8 cellular contexts compared by ENCODE assay signal in the genomic region with DNA sequence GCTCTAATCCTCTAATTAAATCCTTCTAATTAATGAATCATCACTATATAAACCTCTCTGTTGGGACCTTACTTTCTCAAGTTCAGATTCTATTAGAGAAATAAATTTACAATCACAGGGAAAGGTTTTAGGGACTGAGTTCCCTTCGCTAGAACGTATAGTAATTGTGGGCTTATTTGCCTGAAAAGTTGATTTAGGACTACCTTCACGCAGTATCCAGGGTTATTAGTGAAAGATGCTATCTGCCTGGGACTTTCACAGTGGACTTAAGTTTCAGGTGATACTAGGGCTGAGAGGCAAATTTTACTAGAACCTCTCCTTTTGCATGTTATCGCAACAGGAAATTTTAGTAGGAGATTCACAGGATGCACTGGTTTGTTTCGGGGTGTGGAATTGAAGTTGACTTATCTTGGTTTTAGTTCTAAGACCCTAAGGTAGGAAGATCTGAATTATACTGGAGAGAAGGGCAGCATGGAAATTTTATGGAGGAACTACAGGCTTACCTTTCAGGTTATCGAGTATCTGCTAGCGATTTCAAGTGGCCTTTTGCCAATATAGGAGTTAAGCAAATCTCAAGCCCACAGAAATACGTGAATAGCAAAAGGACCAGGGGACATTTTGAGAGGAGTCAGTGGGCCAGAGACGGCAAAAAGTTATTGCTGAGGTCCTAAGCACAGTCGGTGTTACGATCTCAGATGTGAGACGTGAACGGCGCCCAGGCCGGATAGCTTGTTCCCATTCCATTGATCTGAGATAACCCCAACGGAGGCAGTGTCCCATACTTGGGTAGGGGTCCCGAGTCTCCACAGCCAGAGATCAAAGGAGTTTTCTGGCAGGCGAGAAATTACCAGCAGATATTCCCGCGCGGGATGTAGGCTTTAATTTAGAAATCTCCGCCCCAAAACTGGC. TPM values are rescaled to one million over a fixed set of nuclear protein-coding genes. Genes with fewer than 3 reads are reported as not detected.
DNase-seq lines count a peak whose midpoint lies in the region; ATAC-seq and TF ChIP-seq lines count a peak whose summit lies in the region.

No MANE protein-coding gene starts in this region.

- H3K4me1 ChIP-seq in IMR-90 (ENCODE audit: control insufficient read depth, insufficient read depth, low read length) = peaks cover 4% of the 10 kb centered on the region
- no peaks in the 10 kb centered on the region for H3K4me1 ChIP-seq in iPS DF 6.9 (ENCODE audit: control insufficient read depth, insufficient read depth, low read length)
- peaks cover 13 to 24% (median 22%) of the 10 kb centered on the region in 3 donors for H3K4me1 ChIP-seq in skeletal muscle tissue (ENCODE audit: control insufficient read depth in 3 of 3, insufficient read depth in 3 of 3, low read length in 3 of 3)

- H3K4me3 Mint-ChIP-seq in activated naive CD4-positive, alpha-beta T cell treated with anti-CD3 and anti-CD28 coated beads for 36 hours = peak overlapping the region; percentile 91
- H3K4me3 Mint-ChIP-seq in activated naive CD8-positive, alpha-beta T cell treated with anti-CD3 and anti-CD28 coated beads for 36 hours = peak overlapping the region; percentile 96

- H4K5ac ChIP-seq in IMR-90 (ENCODE audit: low read depth, low read length) = peak overlapping the region; percentile 61

- peak overlapping the region; percentile 92 for H2BK5ac ChIP-seq in IMR-90 (ENCODE audit: low read depth, low read length, poor library complexity, severe bottlenecking)

- CTCF ChIA-PET in activated naive CD4-positive, alpha-beta T cell treated with anti-CD3 and anti-CD28 coated beads for 36 hours (lab: Charles Lee) = interaction anchor here (0.5 to 4.8 kb wide), 18 partner anchors 14 to 437 kb away, joined by 3 to 115 read pairs (median 7); a partner anchor contains a TSS
- CTCF ChIA-PET in IMR-90 (lab: Yijun Ruan, JAX) = interaction anchor here (1.0 to 2.3 kb wide), 4 partner anchors 54 to 92 kb away, joined by 3 to 30 read pairs (median 12); a partner anchor contains a TSS

- POLR2A ChIA-PET in IMR-90 (lab: Charles Lee; ENCODE audit: unreplicated experiment) = interaction anchor here (1.1 to 1.5 kb wide), 4 partner anchors 8 to 80 kb away, joined by 4 to 5 read pairs (median 4); a partner anchor contains a TSS

- H3K14ac ChIP-seq in IMR-90 (replicated peaks; ENCODE audit: low read depth, low read length) = peak overlapping the region; percentile 97

- H3K36me3 ChIP-seq in IMR-90 (ENCODE audit: control insufficient read depth, insufficient read depth, low read length) = no peaks in the 10 kb centered on the region
- no peaks in the 10 kb centered on the region for H3K36me3 ChIP-seq in iPS DF 6.9 (ENCODE audit: control insufficient read depth, insufficient read depth, low read length)
- no peaks in the 10 kb centered on the region for H3K36me3 ChIP-seq in skeletal muscle tissue (ENCODE audit: control insufficient read depth in 3 of 3, insufficient read depth in 3 of 3, low read length in 3 of 3)

- peak overlapping the region; percentile 56 for H2AK5ac ChIP-seq in IMR-90 (ENCODE audit: low read depth, low read length)

- no peaks in the 10 kb centered on the region for H3K9me3 Mint-ChIP-seq in activated naive CD4-positive, alpha-beta T cell treated with anti-CD3 and anti-CD28 coated beads for 36 hours
- H3K9me3 Mint-ChIP-seq in activated naive CD8-positive, alpha-beta T cell treated with anti-CD3 and anti-CD28 coated beads for 36 hours = no peaks in the 10 kb centered on the region

- peak overlapping the region; percentile 81 for H3K56ac ChIP-seq in IMR-90 (ENCODE audit: extremely low read depth, insufficient read depth, low read length)

- in situ Hi-C loops in IMR-90 (cut with MboI; ENCODE audit: low sequenced_read_pairs) = loop anchor here (5.0 kb wide), 3 partner anchors 75 to 440 kb away; no protein-coding TSS in a partner anchor

- TF ChIP-seq POLR2A in IMR-90 (IDR thresholded peaks at IDR 0.05; ENCODE audit: low read depth, low read length) = peak; percentile 57

- no peaks in the 10 kb centered on the region for H3K27me3 Mint-ChIP-seq in activated naive CD4-positive, alpha-beta T cell treated with anti-CD3 and anti-CD28 coated beads for 36 hours (ENCODE audit: low read depth)
- H3K27me3 Mint-ChIP-seq in activated naive CD8-positive, alpha-beta T cell treated with anti-CD3 and anti-CD28 coated beads for 36 hours = no peaks in the 10 kb centered on the region

- peak overlapping the region; percentile 88 for H3K27ac Mint-ChIP-seq in activated naive CD4-positive, alpha-beta T cell treated with anti-CD3 and anti-CD28 coated beads for 36 hours
- peak overlapping the region; percentile 97 for H3K27ac Mint-ChIP-seq in activated naive CD8-positive, alpha-beta T cell treated with anti-CD3 and anti-CD28 coated beads for 36 hours

- peak overlapping the region; percentile 87 for H3K9ac ChIP-seq in IMR-90 (ENCODE audit: low read depth, low read length)
- H3K9ac ChIP-seq in skeletal muscle tissue (ENCODE audit: low read depth in 1 of 3, low read length in 3 of 3) = peak overlapping the region; percentile 95 to 98 (median 96)

- dilution Hi-C loops in IMR-90 (cut with HindIII; ENCODE audit: low sequenced_read_pairs, unreplicated experiment) = no loop called here

- H3K27ac ChIP-seq in IMR-90 (ENCODE audit: insufficient read depth, low read length) = peak overlapping the region; percentile 87
- no peak overlapping the region for H3K27ac ChIP-seq in iPS DF 6.9 (ENCODE audit: low read length)
- peak overlapping the region; percentile 97 for H3K27ac ChIP-seq in skeletal muscle tissue (ENCODE audit: low read depth, low read length)

- H3K9me1 ChIP-seq in IMR-90 (ENCODE audit: insufficient read depth, low read length) = no peaks in the 10 kb centered on the region

- ATAC-seq in IMR-90 (ENCODE audit: low read depth) (peak; percentile 19), GM21529 (IDR thresholded peaks at IDR 0.05; ENCODE audit: unreplicated experiment) (no peak)

- TSS peak; percentile 96 for BruUV-seq in IMR-90 (replicated peaks; lab: Mats Ljungman, UMichigan)

- no peak for TF ChIP-seq CTCF in IMR-90 (conservative IDR thresholded peaks at IDR 0.05; ENCODE audit: low read depth, low read length)

- peaks cover 10 to 21% of the 10 kb centered on the region in 2 experiments for H3K79me1 ChIP-seq in IMR-90 (ENCODE audit: low read depth in 1 of 2, low read length in 2 of 2)

- peak overlapping the region; percentile 95 for H3K23ac ChIP-seq in IMR-90 (ENCODE audit: low read depth, low read length)

- peak; percentile 34 for DNase-seq in activated naive CD4-positive, alpha-beta T cell treated with anti-CD3 and anti-CD28 coated beads for 36 hours
- no peak for DNase-seq in activated naive CD4-positive, alpha-beta T cell treated with anti-CD3 and anti-CD28 coated beads, Interleukin-2, amount 50 U/mL, for 16 hours
- DNase-seq in IMR-90 (peak; percentile 26), iPS DF 6.9 (ENCODE audit: low read depth, low spot score) (no peak), GOT3 (lab: John Stamatoyannopoulos, UW) (no peak)
- peak; percentile 18 for DNase-seq in activated naive CD8-positive, alpha-beta T cell treated with anti-CD3 and anti-CD28 coated beads for 36 hours

- H2BK20ac ChIP-seq in IMR-90 (ENCODE audit: low read depth, low read length) = no peak overlapping the region

- H3K36me3 Mint-ChIP-seq in activated naive CD4-positive, alpha-beta T cell treated with anti-CD3 and anti-CD28 coated beads for 36 hours (ENCODE audit: low read depth) = peaks cover 5% of the 10 kb centered on the region
- no peaks in the 10 kb centered on the region for H3K36me3 Mint-ChIP-seq in activated naive CD8-positive, alpha-beta T cell treated with anti-CD3 and anti-CD28 coated beads for 36 hours

- H3K4ac ChIP-seq in IMR-90 (ENCODE audit: low read depth, low read length) = peak overlapping the region; percentile 96

- H4K8ac ChIP-seq in IMR-90 (ENCODE audit: low read depth in 2 of 2, low read length in 2 of 2) = peak overlapping the region; percentile 79 to 95

- H3K27me3 ChIP-seq in IMR-90 (ENCODE audit: control insufficient read depth, insufficient read depth, low read length) (no peaks in the 10 kb centered on the region), iPS DF 6.9 (ENCODE audit: control insufficient read depth, insufficient read depth, low read length) (no peaks in the 10 kb centered on the region), skeletal muscle tissue (ENCODE audit: control insufficient read depth in 3 of 3, insufficient read depth in 3 of 3, low read length in 3 of 3) (no peaks in the 10 kb centered on the region)

- H3K4me3 ChIP-seq in IMR-90 (ENCODE audit: insufficient read depth, low read depth, low read length) (peak overlapping the region; percentile 66), iPS DF 6.9 (ENCODE audit: low read length) (peak overlapping the region; percentile 95; the same call in 1 of the 2 replicates), skeletal muscle tissue (ENCODE audit: low read length in 3 of 3) (peak overlapping the region; percentile 96 to 98 (median 98))

- H3K18ac ChIP-seq in IMR-90 (ENCODE audit: low read depth, low read length) = peak overlapping the region; percentile 16

- no peak overlapping the region; the same call in 2 of the 3 replicates for H2BK15ac ChIP-seq in IMR-90 (ENCODE audit: low read depth, low read length)

- H2AK9ac ChIP-seq in IMR-90 (replicated peaks; ENCODE audit: low read depth, low read length, poor library complexity) = peak overlapping the region; percentile 96

- peak overlapping the region; percentile 97 for H2AFZ ChIP-seq in IMR-90 (replicated peaks; ENCODE audit: low read length, poor library complexity)

- 0% methylated on average over 1 of the region's 22 CpGs; no CpG with 5 or more reads in 1 of the 2 experiments for WGBS in IMR-90 (ENCODE audit: extremely low coverage in 2 of 2, insufficient read length in 1 of 2), 2 experiments
- WGBS in iPS DF 6.9 (ENCODE audit: insufficient coverage, insufficient read length) = no CpG with 5 or more reads among the region's 22 CpGs

- H3K9me3 ChIP-seq in IMR-90 (ENCODE audit: control insufficient read depth, insufficient read depth, low read length) (no peaks in the 10 kb centered on the region), iPS DF 6.9 (ENCODE audit: control insufficient read depth, insufficient read depth, low read length) (no peaks in the 10 kb centered on the region), skeletal muscle tissue (ENCODE audit: control insufficient read depth in 3 of 3, low read length in 3 of 3) (no peaks in the 10 kb centered on the region)

- H3K4me2 ChIP-seq in IMR-90 (ENCODE audit: low read depth, low read length) = peak overlapping the region; percentile 97

- no peak for TF ChIP-seq RAD21 in IMR-90 (IDR thresholded peaks at IDR 0.05; ENCODE audit: low read length)

- H4K20me1 ChIP-seq in IMR-90 (ENCODE audit: insufficient read depth, low read length) = peaks cover 36% of the 10 kb centered on the region; the same call in 1 of the 2 replicates

- H2BK120ac ChIP-seq in IMR-90 (ENCODE audit: low read depth, low read length) = peak overlapping the region; percentile 66; the same call in 1 of the 2 replicates

- H4K91ac ChIP-seq in IMR-90 (ENCODE audit: insufficient read depth, low read depth, low read length) = peak overlapping the region; percentile 89

- intact Hi-C loops in activated naive CD4-positive, alpha-beta T cell treated with anti-CD3 and anti-CD28 coated beads for 36 hours (cut with micrococcal nuclease) = loop anchor here (1.0 to 5.0 kb wide), 7 partner anchors 64 to 487 kb away; a partner anchor contains a TSS
- intact Hi-C loops in IMR-90 (cut with micrococcal nuclease) = loop anchor here (2.0 to 5.0 kb wide), 3 partner anchors 73 to 455 kb away; a partner anchor contains a TSS

- peaks cover 37% of the 10 kb centered on the region for H3K4me1 Mint-ChIP-seq in activated naive CD4-positive, alpha-beta T cell treated with anti-CD3 and anti-CD28 coated beads for 36 hours (ENCODE audit: low read depth)
- peaks cover 33% of the 10 kb centered on the region for H3K4me1 Mint-ChIP-seq in activated naive CD8-positive, alpha-beta T cell treated with anti-CD3 and anti-CD28 coated beads for 36 hours

RNA-seq across cellular contexts. Expression of a gene that starts 0.7 kb away (rescaled TPM):
- total RNA-seq in activated naive CD4-positive, alpha-beta T cell treated with anti-CD3 and anti-CD28 coated beads for 36 hours = 1 to 10 TPM; 8.0 to 8.5 TPM
- total RNA-seq in IMR-90 (2012; rRNA removed) (14.9 and 25.0 TPM in 2 replicates), skeletal muscle tissue (8.4 TPM)
- 4.8 and 5.9 TPM in 2 replicates for polyA plus RNA-seq in IMR-90 (2012; rRNA removed)
- 0.90 and 0.98 TPM in 2 replicates for polyA plus RNA-seq in IMR-90 (2012; cell fraction: cytosol; rRNA removed)
- polyA plus RNA-seq in IMR-90 (2012; cell fraction: nucleus; rRNA removed; ENCODE audit: low replicate concordance) = 0.58 and 3.0 TPM in 2 replicates
- 1 to 10 TPM; 8.4 TPM for total RNA-seq in activated naive CD8-positive, alpha-beta T cell treated with anti-CD3 and anti-CD28 coated beads for 36 hours

RNA-seq across cellular contexts. Expression of a gene that starts 8.0 kb away (rescaled TPM):
- total RNA-seq in activated naive CD4-positive, alpha-beta T cell treated with anti-CD3 and anti-CD28 coated beads for 36 hours = under 1 TPM in 1 of 2 experiments, not detected in 1; 0.31 TPM
- total RNA-seq in IMR-90 (2012; rRNA removed) (under 0.01 TPM in 1 of 2 replicates, not detected in the other), skeletal muscle tissue (0.52 TPM)
- not detected in 2 replicates for polyA plus RNA-seq in IMR-90 (2012; rRNA removed)
- not detected in 2 replicates for polyA plus RNA-seq in IMR-90 (2012; cell fraction: cytosol; rRNA removed)
- 0.09 TPM in 1 of 2 replicates, not detected in the other for polyA plus RNA-seq in IMR-90 (2012; cell fraction: nucleus; rRNA removed; ENCODE audit: low replicate concordance)
- under 1 TPM in 1 of 2 experiments, not detected in 1; 0.16 TPM for total RNA-seq in activated naive CD8-positive, alpha-beta T cell treated with anti-CD3 and anti-CD28 coated beads for 36 hours

RNA-seq across cellular contexts. Expression of a gene that starts 38.1 kb away (rescaled TPM):
- 1 to 10 TPM; 1.5 to 1.7 TPM for total RNA-seq in activated naive CD4-positive, alpha-beta T cell treated with anti-CD3 and anti-CD28 coated beads for 36 hours
- 1.4 and 1.6 TPM in 2 replicates for total RNA-seq in IMR-90 (2012; rRNA removed)
- polyA plus RNA-seq in IMR-90 (2012; rRNA removed) = 1.5 TPM in 2 replicates
- 0.81 and 1.1 TPM in 2 replicates for polyA plus RNA-seq in IMR-90 (2012; cell fraction: cytosol; rRNA removed)
- 0.55 and 0.70 TPM in 2 replicates for polyA plus RNA-seq in IMR-90 (2012; cell fraction: nucleus; rRNA removed; ENCODE audit: low replicate concordance)
- total RNA-seq in activated naive CD8-positive, alpha-beta T cell treated with anti-CD3 and anti-CD28 coated beads for 36 hours = 1 to 10 TPM; 2.1 to 2.5 TPM
- total RNA-seq in skeletal muscle tissue = 8.4 TPM

RNA-seq across cellular contexts. Expression of a gene that starts 53.8 kb away (rescaled TPM):
- total RNA-seq in activated naive CD4-positive, alpha-beta T cell treated with anti-CD3 and anti-CD28 coated beads for 36 hours = 1 to 10 TPM; 6.6 to 8.5 TPM
- 3.6 and 5.7 TPM in 2 replicates for total RNA-seq in IMR-90 (2012; rRNA removed)
- polyA plus RNA-seq in IMR-90 (2012; rRNA removed) = 5.6 and 8.1 TPM in 2 replicates
- 2.6 and 4.6 TPM in 2 replicates for polyA plus RNA-seq in IMR-90 (2012; cell fraction: cytosol; rRNA removed)
- polyA plus RNA-seq in IMR-90 (2012; cell fraction: nucleus; rRNA removed; ENCODE audit: low replicate concordance) = 9.2 and 15.0 TPM in 2 replicates
- 1 to 10 TPM; 6.3 to 8.1 TPM for total RNA-seq in activated naive CD8-positive, alpha-beta T cell treated with anti-CD3 and anti-CD28 coated beads for 36 hours
- 4.2 TPM for total RNA-seq in skeletal muscle tissue

Comparison
In these comparisons a context has a peak if more than half of its experiments do, and no peak if none do; other contexts are left out.
1. DNase-seq: peak in activated naive CD4-positive, alpha-beta T cell treated with anti-CD3 and anti-CD28 coated beads for 36 hours (single experiment), IMR-90 (single experiment) and activated naive CD8-positive, alpha-beta T cell treated with anti-CD3 and anti-CD28 coated beads for 36 hours (single experiment); none in activated naive CD4-positive, alpha-beta T cell treated with anti-CD3 and anti-CD28 coated beads, Interleukin-2, amount 50 U/mL, for 16 hours (single experiment), iPS DF 6.9 (single experiment) and GOT3 (single experiment).
2. Peak in every context shown above with its lines, with median percentiles within 50 percentile points of each other: H3K4me3 ChIP-seq.